ENCODE assay signal across 8 cellular contexts in genomic region chr1:24391882-24392603, GRCh38. TPM values are rescaled to one million over a fixed set of nuclear protein-coding genes. Genes with fewer than 3 reads are reported as not detected.
DNase-seq lines count a peak whose midpoint lies in the region; ATAC-seq and TF ChIP-seq lines count a peak whose summit lies in the region.

No MANE protein-coding gene starts in this region.

- H3K36me3 ChIP-seq in BE2C (no peaks in the 10 kb centered on the region), mucosa of rectum (ENCODE audit: control insufficient read depth in 2 of 2, insufficient read depth in 2 of 2, low read length in 2 of 2) (peaks cover 0 to 7% of the 10 kb centered on the region in 2 donors), stomach smooth muscle (ENCODE audit: control insufficient read depth in 2 of 2, insufficient read depth in 2 of 2, low read length in 2 of 2) (peaks cover 0 to 5% of the 10 kb centered on the region in 2 donors)
- no peaks in the 10 kb centered on the region for H3K36me3 ChIP-seq in effector memory CD4-positive, alpha-beta T cell (ENCODE audit: control insufficient read depth, insufficient read depth, low read length)

- H3K9me3 ChIP-seq in BE2C: no peaks in the 10 kb centered on the region
- no peaks in the 10 kb centered on the region for H3K9me3 ChIP-seq in effector memory CD4-positive, alpha-beta T cell (ENCODE audit: control insufficient read depth, low read length)
- H3K9me3 ChIP-seq in mucosa of rectum (ENCODE audit: control insufficient read depth in 2 of 2, low read length in 2 of 2): no peaks in the 10 kb centered on the region
- H3K9me3 ChIP-seq in stomach smooth muscle (ENCODE audit: control insufficient read depth in 2 of 2, low read length in 2 of 2): no peaks in the 10 kb centered on the region

- H3K4me3 ChIP-seq in BE2C (ENCODE audit: low read depth, low read length): no peak overlapping the region
- H3K4me3 ChIP-seq in effector memory CD4-positive, alpha-beta T cell (ENCODE audit: insufficient read depth, low read depth, low read length, poor library complexity, severe bottlenecking): peak overlapping the region; percentile 35
- H3K4me3 ChIP-seq in mucosa of rectum (ENCODE audit: low read length in 2 of 2): peak overlapping the region; percentile 20 to 42
- peak overlapping the region; percentile 12 to 52 for H3K4me3 ChIP-seq in stomach smooth muscle (ENCODE audit: low read length in 2 of 2)

- H3K27me3 ChIP-seq in BE2C (no peaks in the 10 kb centered on the region), mucosa of rectum (ENCODE audit: control insufficient read depth in 2 of 2, insufficient read depth in 2 of 2, low read length in 2 of 2) (no peaks in the 10 kb centered on the region), stomach smooth muscle (ENCODE audit: control insufficient read depth in 1 of 2, insufficient read depth in 2 of 2, low read length in 2 of 2) (no peaks in the 10 kb centered on the region)
- no peaks in the 10 kb centered on the region for H3K27me3 ChIP-seq in effector memory CD4-positive, alpha-beta T cell (replicated peaks; ENCODE audit: control insufficient read depth, insufficient read depth, low read length, poor library complexity, severe bottlenecking)

- peak; percentile 76 for TF ChIP-seq CTCF in BE2C (IDR thresholded peaks at IDR 0.05; ENCODE audit: low read depth, low read length)

- peak; percentile 51 for DNase-seq in BE2C
- DNase-seq in NCI-H2227 treated with DMSO at 0.1 percent for 48 hours (lab: John Stamatoyannopoulos, UW): peak; percentile 57
- DNase-seq in activated CD4-positive, alpha-beta T cell treated with anti-CD3 and anti-CD28 coated beads, Interleukin-2, amount 50 U/mL, for 48 hours: peak; percentile 73 to 79
- peak; percentile 37 to 56 (median 45) for DNase-seq in effector memory CD4-positive, alpha-beta T cell

- ATAC-seq in GM18867 (IDR thresholded peaks at IDR 0.05; ENCODE audit: unreplicated experiment): peak; percentile 61
- peak; percentile 64 for ATAC-seq in HG03064 (IDR thresholded peaks at IDR 0.05; ENCODE audit: low read depth, unreplicated experiment)

- peak overlapping the region; percentile 88 for H3K27ac ChIP-seq in effector memory CD4-positive, alpha-beta T cell (ENCODE audit: insufficient read depth, low read length, poor library complexity, severe bottlenecking)
- H3K27ac ChIP-seq in mucosa of rectum (ENCODE audit: low read depth in 2 of 2, low read length in 2 of 2): peak overlapping the region; percentile 65 to 81
- H3K27ac ChIP-seq in stomach smooth muscle (ENCODE audit: low read length): peak overlapping the region; percentile 85

- H3K4me1 ChIP-seq in BE2C: no peaks in the 10 kb centered on the region
- peaks cover 10% of the 10 kb centered on the region for H3K4me1 ChIP-seq in effector memory CD4-positive, alpha-beta T cell (ENCODE audit: control insufficient read depth, insufficient read depth, low read length, poor library complexity, severe bottlenecking)
- peaks cover 12 to 23% of the 10 kb centered on the region in 2 donors for H3K4me1 ChIP-seq in mucosa of rectum (ENCODE audit: control insufficient read depth in 2 of 2, insufficient read depth in 2 of 2, low read length in 2 of 2)
- H3K4me1 ChIP-seq in stomach smooth muscle (ENCODE audit: control insufficient read depth, insufficient read depth, low read length): peaks cover 9% of the 10 kb centered on the region

- peak overlapping the region; percentile 35 to 51 for H3K9ac ChIP-seq in mucosa of rectum (ENCODE audit: low read depth in 1 of 2, low read length in 2 of 2)
- H3K9ac ChIP-seq in stomach smooth muscle (ENCODE audit: low read length in 2 of 2): peak overlapping the region; percentile 39 to 52

RNA-seq across cellular contexts. Expression of gene STPG1, which starts 21.5 kb away (rescaled TPM):
- polyA plus RNA-seq in BE2C (2012; ENCODE audit: insufficient read depth, insufficient read length, low read depth): 2.3 TPM

RNA-seq across cellular contexts. Expression of gene NIPAL3, which starts 23.6 kb away (rescaled TPM):
- polyA plus RNA-seq in BE2C (2012; ENCODE audit: insufficient read depth, insufficient read length, low read depth): 2.8 TPM
